In genomic region chr13:109010912-109011311, GRCh38 we compare ENCODE assay signal across 1 cellular context.
TF ChIP-seq lines count a peak whose summit lies in the region.

No MANE protein-coding gene starts in this region.

TF ChIP-seq in H1, 55 proteins besides CTCF, POLR2A, EP300 and RAD21 (continued from another document):
- TF ChIP-seq KDM1A (IDR thresholded peaks at IDR 0.05; ENCODE audit: borderline replicate concordance, low read length) (no peak), MAFK (IDR thresholded peaks at IDR 0.05; ENCODE audit: low read depth, low read length) (no peak; the same call in 1 of the 2 replicates), CHD1 (IDR thresholded peaks at IDR 0.05; ENCODE audit: low read depth, low read length) (no peak), USF2 (IDR thresholded peaks at IDR 0.05; ENCODE audit: low read length) (no peak)
- TF ChIP-seq, protein P1, sequence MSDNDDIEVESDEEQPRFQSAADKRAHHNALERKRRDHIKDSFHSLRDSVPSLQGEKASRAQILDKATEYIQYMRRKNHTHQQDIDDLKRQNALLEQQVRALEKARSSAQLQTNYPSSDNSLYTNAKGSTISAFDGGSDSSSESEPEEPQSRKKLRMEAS (IDR thresholded peaks at IDR 0.05), result no peak
